ENCODE assay signal across 25 cellular contexts in the genomic region with DNA sequence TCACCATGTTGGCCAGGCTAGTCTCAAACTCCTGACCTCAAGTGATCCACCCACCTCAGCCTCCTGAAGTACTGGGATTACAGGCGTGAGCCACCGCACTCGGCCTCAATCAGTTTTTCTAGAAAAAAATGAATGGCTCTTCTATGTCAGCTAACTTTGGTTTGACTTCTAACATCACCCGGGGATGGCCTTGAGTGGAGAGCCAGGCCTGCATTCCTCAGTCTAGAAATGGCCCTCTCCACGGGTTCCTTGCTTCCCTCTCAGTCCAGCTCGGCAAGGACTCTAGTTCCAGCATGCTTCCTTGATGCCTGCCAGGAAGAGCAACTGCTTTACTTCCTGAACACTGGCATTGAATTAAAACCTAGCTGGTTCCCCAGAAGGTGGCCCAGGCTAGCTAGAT. TPM values are rescaled to one million over a fixed set of nuclear protein-coding genes. Genes with fewer than 3 reads are reported as not detected.
A peak's percentile ranks its signal among the peaks of the same experiment; 100 is the strongest.
DNase-seq lines count a peak whose midpoint lies in the region; ATAC-seq, FAIRE-seq and TF ChIP-seq lines count a peak whose summit lies in the region.
"Had no signal": no experiment of that assay in that cellular context is flagged by ENCODE, and none has a peak within 500 bp of the region (broad histone marks: within the 10 kb centered on the region; RNA-seq: fewer than 3 reads in every experiment).

No MANE protein-coding gene starts in this region.

- no peak overlapping the region for H4K8ac ChIP-seq in IMR-90 (ENCODE audit: low read depth in 2 of 2, low read length in 2 of 2)

- intact Hi-C loops in IMR-90 (cut with micrococcal nuclease): no loop called here
- intact Hi-C loops in mammary epithelial cell (cut with micrococcal nuclease): no loop called here

- H3K9me3 ChIP-seq in IMR-90 (ENCODE audit: control insufficient read depth, insufficient read depth, low read length) (no peaks in the 10 kb centered on the region), mammary epithelial cell (replicated peaks; ENCODE audit: insufficient read depth, low read length) (no peaks in the 10 kb centered on the region), small intestine (ENCODE audit: control insufficient read depth, low read depth) (no peaks in the 10 kb centered on the region)
- H3K9me3 ChIP-seq: MG63 had no signal

- H3K4me3 ChIP-seq in IMR-90 (ENCODE audit: insufficient read depth, low read depth, low read length): no peak overlapping the region
- H3K4me3 ChIP-seq in mammary epithelial cell (replicated peaks in 1 of 3; ENCODE audit: insufficient read depth in 1 of 3, low read depth in 2 of 3, low read length in 3 of 3): no peak overlapping the region
- H3K4me3 ChIP-seq in small intestine (ENCODE audit: low read depth in 1 of 2, low read length in 2 of 2): no peak overlapping the region
- H3K4me3 ChIP-seq: MG63, SK-N-MC had no signal

- H4K20me1 ChIP-seq in IMR-90 (ENCODE audit: insufficient read depth, low read length): no peaks in the 10 kb centered on the region; the same call in 1 of the 2 replicates
- H4K20me1 ChIP-seq in mammary epithelial cell (ENCODE audit: insufficient read depth, low read length): no peaks in the 10 kb centered on the region

- H3K14ac ChIP-seq in IMR-90 (replicated peaks; ENCODE audit: low read depth, low read length): no peak overlapping the region

- dilution Hi-C loops in IMR-90 (cut with HindIII; ENCODE audit: low sequenced_read_pairs, unreplicated experiment) (no loop called here), mammary epithelial cell (cut with HindIII; ENCODE audit: low sequenced_read_pairs) (no loop called here)

- H3K9ac ChIP-seq in IMR-90 (ENCODE audit: low read depth, low read length): no peak overlapping the region
- no peak overlapping the region for H3K9ac ChIP-seq in mammary epithelial cell (ENCODE audit: insufficient read depth, low read length)

- no peak for TF ChIP-seq POLR2A in IMR-90 (IDR thresholded peaks at IDR 0.05; ENCODE audit: low read depth, low read length)

- TF ChIP-seq RAD21 in IMR-90 (IDR thresholded peaks at IDR 0.05; ENCODE audit: low read length): no peak

- H3K27me3 ChIP-seq in IMR-90 (ENCODE audit: control insufficient read depth, insufficient read depth, low read length): no peaks in the 10 kb centered on the region
- no peaks in the 10 kb centered on the region for H3K27me3 ChIP-seq in mammary epithelial cell (ENCODE audit: insufficient read depth, low read length)
- H3K27me3 ChIP-seq in small intestine (ENCODE audit: control insufficient read depth in 2 of 2, insufficient read depth in 2 of 2, low read length in 2 of 2): no peaks in the 10 kb centered on the region
- H3K27me3 ChIP-seq: MG63 had no signal

- in situ Hi-C loops in IMR-90 (cut with MboI; ENCODE audit: low sequenced_read_pairs): loop anchor here (25.0 kb wide), 1 partner anchor 230 kb away; no protein-coding TSS in a partner anchor
- in situ Hi-C loops in mammary epithelial cell (cut with MboI; ENCODE audit: low sequenced_read_pairs in 2 of 2): loop anchor here in 1 of 2 donors (25.0 kb wide), 1 partner anchor 630 kb away; no protein-coding TSS in a partner anchor
- in situ Hi-C loops in ACHN (cut with HindIII; ENCODE audit: low pct_ligation_motif_present, low pct_unique_long_range_greater_than_20kb, low sequenced_read_pairs): no loop called here

- no peak overlapping the region for H4K91ac ChIP-seq in IMR-90 (ENCODE audit: insufficient read depth, low read depth, low read length)

- H3K79me2 ChIP-seq in mammary epithelial cell (ENCODE audit: insufficient read depth, low read length): no peaks in the 10 kb centered on the region

- no peak overlapping the region for H2BK15ac ChIP-seq in IMR-90 (ENCODE audit: low read depth, low read length)

- CTCF ChIA-PET in IMR-90 (lab: Yijun Ruan, JAX): interaction anchor here (0.6 to 0.8 kb wide), 2 partner anchors 18 to 19 kb away, joined by 3 to 8 read pairs; no protein-coding TSS in a partner anchor
- CTCF ChIA-PET in mammary epithelial cell (lab: Charles Lee; ENCODE audit: low non-redundant PET): no interaction called here

- WGBS in IMR-90 (ENCODE audit: extremely low coverage in 2 of 2, insufficient read length in 1 of 2), 2 experiments: 51% methylated on average over 3 of the region's 6 CpGs; no CpG with 5 or more reads in 1 of the 2 experiments
- 76% methylated on average over 5 of the region's 6 CpGs for WGBS in mammary epithelial cell (ENCODE audit: low coverage, missing lambda C conversion rate)
- 62 to 77% (median 69%) methylated on average over 6 of the region's 6 CpGs for whole genome bisulfite sequencing in small intestine, 3 donors

- no peak overlapping the region for H4K5ac ChIP-seq in IMR-90 (ENCODE audit: low read depth, low read length)

- POLR2A ChIA-PET in IMR-90 (lab: Charles Lee; ENCODE audit: unreplicated experiment): no interaction called here

- DNase-seq in IMR-90 (no peak), mammary epithelial cell (no peak), islet precursor cell (peak; percentile 53), small intestine (no peak), NCI-H2227 treated with DMSO at 0.1 percent for 48 hours (lab: John Stamatoyannopoulos, UW) (no peak), ACHN (no peak)
- DNase-seq: AML-193, Karpas-422, MG63, NCI-H1048, NCI-H1436 treated with DMSO at 0.1 percent for 48 hours, NCI-H2029, NCI-H2171, NCI-H446 treated with DMSO at 0.1 percent for 48 hours, NCI-H69, SHP77 had no signal

- H2AFZ ChIP-seq in IMR-90 (replicated peaks; ENCODE audit: low read length, poor library complexity) (no peak overlapping the region), mammary epithelial cell (ENCODE audit: low read depth, low read length) (peak overlapping the region; percentile 53)

- H3K56ac ChIP-seq in IMR-90 (ENCODE audit: extremely low read depth, insufficient read depth, low read length): no peak overlapping the region

- H3K23ac ChIP-seq in IMR-90 (ENCODE audit: low read depth, low read length): no peak overlapping the region

- H2BK5ac ChIP-seq in IMR-90 (ENCODE audit: low read depth, low read length, poor library complexity, severe bottlenecking): no peak overlapping the region

- H3K4me2 ChIP-seq in IMR-90 (ENCODE audit: low read depth, low read length) (no peak overlapping the region), mammary epithelial cell (ENCODE audit: insufficient read depth, low read depth, low read length) (no peak overlapping the region)

- H3K4me1 ChIP-seq in IMR-90 (ENCODE audit: control insufficient read depth, insufficient read depth, low read length): peaks cover 7% of the 10 kb centered on the region
- H3K4me1 ChIP-seq in mammary epithelial cell (ENCODE audit: insufficient read depth, low read length): peaks cover 14% of the 10 kb centered on the region
- peaks cover 0 to 2% of the 10 kb centered on the region in 2 donors for H3K4me1 ChIP-seq in small intestine (ENCODE audit: control insufficient read depth in 2 of 2, insufficient read depth in 1 of 2, low read depth in 1 of 2, low read length in 1 of 2)

- H3K36me3 ChIP-seq in IMR-90 (ENCODE audit: control insufficient read depth, insufficient read depth, low read length): no peaks in the 10 kb centered on the region
- H3K36me3 ChIP-seq in mammary epithelial cell (ENCODE audit: insufficient read depth, low read length): no peaks in the 10 kb centered on the region
- H3K36me3 ChIP-seq in small intestine (ENCODE audit: control insufficient read depth in 2 of 2, insufficient read depth in 2 of 2, low read length in 2 of 2): no peaks in the 10 kb centered on the region
- H3K36me3 ChIP-seq: MG63 had no signal

- peak overlapping the region; percentile 66; the same call in 1 of the 2 replicates for H2BK20ac ChIP-seq in IMR-90 (ENCODE audit: low read depth, low read length)

- H3K4ac ChIP-seq in IMR-90 (ENCODE audit: low read depth, low read length): no peak overlapping the region

- H2AK9ac ChIP-seq in IMR-90 (replicated peaks; ENCODE audit: low read depth, low read length, poor library complexity): no peak overlapping the region

- ATAC-seq in IMR-90 (ENCODE audit: low read depth): no peak
- no peak for ATAC-seq in HG03521 (IDR thresholded peaks at IDR 0.05; ENCODE audit: unreplicated experiment)

- no peak overlapping the region for H2BK120ac ChIP-seq in IMR-90 (ENCODE audit: low read depth, low read length)

- no peak overlapping the region for H2AK5ac ChIP-seq in IMR-90 (ENCODE audit: low read depth, low read length)

- H3K9me1 ChIP-seq in IMR-90 (ENCODE audit: insufficient read depth, low read length): peaks cover 11% of the 10 kb centered on the region

- no peak overlapping the region for H3K18ac ChIP-seq in IMR-90 (ENCODE audit: low read depth, low read length)

- no peaks in the 10 kb centered on the region for H3K79me1 ChIP-seq in IMR-90 (ENCODE audit: low read depth in 1 of 2, low read length in 2 of 2)

- no peak for FAIRE-seq in small intestine (lab: Jason Lieb, UNC)
- FAIRE-seq: D721Med, GM12892, GM18507, H1, RCC 7860 had no signal

- H3K27ac ChIP-seq in IMR-90 (ENCODE audit: insufficient read depth, low read length) (no peak overlapping the region), mammary epithelial cell (ENCODE audit: insufficient read depth, low read depth, low read length) (no peak overlapping the region), small intestine (ENCODE audit: low read depth in 1 of 2, low read length in 1 of 2) (peak overlapping the region; percentile 33 to 57)
- H3K27ac ChIP-seq: C4-2B, HL-60, SK-N-MC had no signal

- TF ChIP-seq CTCF in IMR-90 (conservative IDR thresholded peaks at IDR 0.05; ENCODE audit: low read depth, low read length) (no peak), mammary epithelial cell (conservative IDR thresholded peaks at IDR 0.05 in 1 of 2, IDR thresholded peaks at IDR 0.05 in 1 of 2; ENCODE audit: extremely low read depth in 1 of 2, insufficient read depth in 1 of 2, low read depth in 1 of 2, low read length in 2 of 2) (no peak)

- BruUV-seq in IMR-90 (replicated peaks; lab: Mats Ljungman, UMichigan): no TSS peak
- no TSS peak for BruUV-seq in mammary epithelial cell (replicated peaks; lab: Mats Ljungman, UMichigan)

TF ChIP-seq in IMR-90, 13 proteins besides CTCF, POLR2A, EP300 and RAD21 (continues in another document):
- no peak for TF ChIP-seq MAFK (IDR thresholded peaks at IDR 0.05; ENCODE audit: low read depth, low read length)
- no peak for TF ChIP-seq NFE2L2 (IDR thresholded peaks at IDR 0.05; ENCODE audit: low read depth, low read length)

RNA-seq across cellular contexts. Expression of a gene that starts 39.0 kb away (rescaled TPM):
- total RNA-seq in IMR-90 (2012; rRNA removed) (216 and 282 TPM in 2 replicates), mammary epithelial cell (100 to 1,000 TPM; 204 to 339 TPM)
- polyA plus RNA-seq in IMR-90 (2012; rRNA removed) (247 and 337 TPM in 2 replicates), mammary epithelial cell (768 TPM), small intestine (1,000 to 10,000 TPM in 2 of 3 donors, 100 to 1,000 TPM in 1; 850 to 1,883 (median 1,700) TPM)
- 176 and 222 TPM in 2 replicates for polyA plus RNA-seq in IMR-90 (2012; cell fraction: cytosol; rRNA removed)
- polyA plus RNA-seq in IMR-90 (2012; cell fraction: nucleus; rRNA removed; ENCODE audit: low replicate concordance): 114 and 168 TPM in 2 replicates
- polyA minus RNA-seq in mammary epithelial cell: 460 TPM

RNA-seq across cellular contexts. Expression of a gene that starts 58.0 kb away (rescaled TPM):
- total RNA-seq in IMR-90 (2012; rRNA removed) (33.2 and 47.5 TPM in 2 replicates), mammary epithelial cell (10 to 100 TPM; 20.9 to 27.3 TPM)
- polyA plus RNA-seq in IMR-90 (2012; rRNA removed) (15.1 and 16.7 TPM in 2 replicates), mammary epithelial cell (12.4 TPM), small intestine (10 to 100 TPM; 14.1 to 20.8 (median 20.0) TPM)
- polyA plus RNA-seq in IMR-90 (2012; cell fraction: cytosol; rRNA removed): 3.9 and 6.4 TPM in 2 replicates
- 2.8 and 13.5 TPM in 2 replicates for polyA plus RNA-seq in IMR-90 (2012; cell fraction: nucleus; rRNA removed; ENCODE audit: low replicate concordance)
- 20.9 TPM for polyA minus RNA-seq in mammary epithelial cell

Comparison
In these comparisons a context has a peak if more than half of its experiments do, and no peak if none do; other contexts are left out.
1. H3K27ac ChIP-seq: peak in small intestine (2 of 2); none in IMR-90 (single experiment) and mammary epithelial cell (single experiment).